31 cellular contexts compared by ENCODE assay signal in the genomic region with DNA sequence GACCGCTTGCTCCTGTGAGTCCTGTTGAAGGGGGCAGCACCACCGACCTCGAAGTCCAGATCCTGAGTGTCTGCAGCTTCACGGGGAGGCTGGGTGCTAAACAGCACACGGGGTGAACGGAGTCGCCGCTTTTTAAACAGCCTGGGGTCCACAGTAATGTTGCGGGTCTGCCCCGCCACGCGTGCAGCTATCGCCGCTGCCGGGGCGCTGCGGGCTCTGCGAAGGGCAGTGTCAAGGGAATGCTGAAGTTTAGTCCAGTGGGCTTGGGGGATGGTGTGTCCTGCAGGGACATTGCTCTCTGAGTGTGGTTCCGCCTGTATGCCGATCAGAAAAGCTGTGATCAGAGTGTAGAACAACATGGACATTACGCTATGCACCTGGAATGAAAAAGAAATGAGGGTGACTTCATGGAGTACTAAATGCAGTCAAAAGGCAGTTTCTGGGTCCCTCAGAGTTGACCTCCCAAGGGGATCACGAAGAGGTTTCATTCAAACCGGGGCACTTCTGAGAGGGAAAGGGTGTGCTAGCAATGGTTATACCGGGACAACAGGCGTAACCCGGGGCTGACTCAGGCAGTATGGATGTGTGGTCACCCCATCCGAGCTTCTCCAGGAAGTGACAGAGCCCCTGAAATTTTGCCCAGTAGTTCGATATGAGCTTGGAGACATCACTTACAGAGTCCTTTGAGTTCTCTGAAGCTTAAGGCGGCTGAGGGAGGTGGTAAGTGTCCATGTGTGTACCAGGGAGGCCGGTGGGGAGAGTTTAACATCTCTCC. TPM values are rescaled to one million over a fixed set of nuclear protein-coding genes. Genes with fewer than 3 reads are reported as not detected.
"Had no signal": no experiment of that assay in that cellular context is flagged by ENCODE, and none has a peak within 500 bp of the region (broad histone marks: within the 10 kb centered on the region; RNA-seq: fewer than 3 reads in every experiment).

No MANE protein-coding gene starts in this region.

- ATAC-seq: activated CD4-positive, alpha-beta T cell treated with anti-CD3 and anti-CD28 coated beads for 36 hours; activated T-helper 17 cell treated with anti-CD3 and anti-CD28 coated beads, Interleukin-2, amount 50 U/mL, for 72 hours; Panc1 had no signal

- H3K9me3 ChIP-seq: SJCRH30, SK-N-SH had no signal

- H3K27ac Mint-ChIP-seq: activated CD4-positive, alpha-beta memory T cell treated with anti-CD3 and anti-CD28 coated beads, Interleukin-2, amount 10 ng/mL, durations not matched to agents 7 days and 5 days; activated CD4-positive, alpha-beta T cell treated with anti-CD3 and anti-CD28 coated beads for 36 hours; activated naive CD4-positive, alpha-beta T cell treated with anti-CD3 and anti-CD28 coated beads for 36 hours; activated naive CD8-positive, alpha-beta T cell; activated T-helper 17 cell treated with anti-CD3 and anti-CD28 coated beads, Interleukin-2, amount 50 U/mL, for 72 hours; brain had no signal

- H3K36me3 ChIP-seq: SJCRH30, WERI-Rb-1 had no signal

- H3K9ac ChIP-seq: SK-N-SH had no signal

- H3K4me1 ChIP-seq: SJCRH30 had no signal

- H3K27me3 ChIP-seq: SJCRH30 had no signal

- H3K9me3 Mint-ChIP-seq: activated CD4-positive, alpha-beta memory T cell treated with anti-CD3 and anti-CD28 coated beads, Interleukin-2, amount 10 ng/mL, durations not matched to agents 7 days and 5 days; activated naive CD4-positive, alpha-beta T cell treated with anti-CD3 and anti-CD28 coated beads for 36 hours; activated T-helper 17 cell treated with anti-CD3 and anti-CD28 coated beads, Interleukin-2, amount 50 U/mL, for 72 hours; brain; central memory CD8-positive, alpha-beta T cell had no signal

- H3K4me2 ChIP-seq: SK-N-SH had no signal

- H3K4me1 Mint-ChIP-seq: activated CD4-positive, alpha-beta memory T cell treated with anti-CD3 and anti-CD28 coated beads, Interleukin-2, amount 10 ng/mL, durations not matched to agents 7 days and 5 days; activated CD4-positive, alpha-beta T cell treated with anti-CD3 and anti-CD28 coated beads for 36 hours; central memory CD8-positive, alpha-beta T cell had no signal

- DNase-seq: activated CD4-positive, alpha-beta memory T cell treated with anti-CD3 and anti-CD28 coated beads, Interleukin-2, amount 10 ng/mL, durations not matched to agents 7 days and 5 days; activated CD4-positive, alpha-beta T cell treated with anti-CD3 and anti-CD28 coated beads for 36 hours; activated CD4-positive, alpha-beta T cell treated with anti-CD3 and anti-CD28 coated beads, Interleukin-2, amount 50 U/mL, for 1 hour; activated gamma-delta T cell; activated naive CD4-positive, alpha-beta T cell treated with anti-CD3 and anti-CD28 coated beads for 36 hours; activated T-cell treated with anti-CD3 and anti-CD28 coated beads for 4 hours; activated T-cell treated with anti-CD3 and anti-CD28 coated beads, Interleukin-2, amount 50 U/mL, for 48 hours; amygdala; NCI-H1048; NCI-H146; NCI-H1930; NCI-H2171 treated with DMSO at 0.1 percent for 48 hours; NCI-H345; NCI-H510A; NCI-H526 treated with DMSO at 0.1 percent for 48 hours; NCI-H82; NK-92 treated with Interleukin-12 subunit alpha and Interleukin-12 subunit beta, amount 100 ng/mL, for 24 hours; OCI-M1; Right ventricle myocardium superior; SJCRH30; SK-N-SH; T-helper 1 cell; WERI-Rb-1 had no signal

- H3K4me3 ChIP-seq: SJCRH30 had no signal

- H3K4me3 Mint-ChIP-seq: activated CD4-positive, alpha-beta memory T cell treated with anti-CD3 and anti-CD28 coated beads, Interleukin-2, amount 10 ng/mL, durations not matched to agents 7 days and 5 days; activated CD4-positive, alpha-beta T cell treated with anti-CD3 and anti-CD28 coated beads for 36 hours; activated naive CD4-positive, alpha-beta T cell treated with anti-CD3 and anti-CD28 coated beads for 36 hours; activated naive CD8-positive, alpha-beta T cell; activated T-helper 17 cell treated with anti-CD3 and anti-CD28 coated beads, Interleukin-2, amount 50 U/mL, for 72 hours; brain; central memory CD8-positive, alpha-beta T cell had no signal

- H3K36me3 Mint-ChIP-seq: activated naive CD8-positive, alpha-beta T cell; brain had no signal

- H3K27ac ChIP-seq: RWPE1, SJCRH30, WERI-Rb-1 had no signal

RNA-seq across cellular contexts. Expression of a gene that starts 51.4 kb away (rescaled TPM):
- total RNA-seq: activated CD4-positive, alpha-beta memory T cell treated with anti-CD3 and anti-CD28 coated beads, Interleukin-2, amount 10 ng/mL, durations not matched to agents 7 days and 5 days; activated CD4-positive, alpha-beta T cell treated with anti-CD3 and anti-CD28 coated beads for 36 hours; activated CD8-positive, alpha-beta memory T cell treated with anti-CD3 and anti-CD28 coated beads for 36 hours; activated naive CD4-positive, alpha-beta T cell treated with anti-CD3 and anti-CD28 coated beads for 36 hours; activated T-helper 17 cell treated with anti-CD3 and anti-CD28 coated beads, Interleukin-2, amount 50 U/mL, for 72 hours; T-helper 2 cell treated with Interferon-gamma antibody and Interleukin-4, amounts not matched to agents 100 ng/mL and 5 ng/mL, for 36 hours had no signal
